Comparison of ENCODE assay signal across 1 cellular context in the genomic region with DNA sequence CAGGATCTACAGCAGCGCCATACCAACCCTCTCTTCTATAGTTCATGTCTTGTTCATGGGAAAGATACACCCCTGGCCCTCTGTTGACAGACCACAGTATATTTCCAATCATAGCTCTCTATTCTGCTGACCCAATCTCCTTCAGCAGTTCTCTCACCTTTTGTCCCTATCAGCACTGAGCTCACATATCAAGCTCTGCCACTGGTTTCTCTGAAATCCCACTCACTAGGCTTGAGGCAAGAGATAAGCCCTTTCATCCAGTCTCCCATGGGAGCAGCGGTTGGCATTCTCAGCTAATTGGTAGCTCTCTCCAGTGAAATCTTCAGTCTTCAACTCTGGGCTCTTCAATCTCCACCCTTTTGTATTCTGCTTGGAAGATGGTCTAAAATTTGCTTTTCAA.
TF ChIP-seq lines count a peak whose summit lies in the region.

No MANE protein-coding gene starts in this region.

TF ChIP-seq in H1, 55 proteins besides CTCF, POLR2A, EP300 and RAD21:
- TF ChIP-seq BACH1 (IDR thresholded peaks at IDR 0.05; ENCODE audit: low read length) (no peak), MAFK (IDR thresholded peaks at IDR 0.05; ENCODE audit: low read depth, low read length) (no peak), CHD2 (IDR thresholded peaks at IDR 0.05; ENCODE audit: low read length) (no peak), HDAC6 (IDR thresholded peaks at IDR 0.05; ENCODE audit: low read depth, low read length) (no peak), GTF2F1 (IDR thresholded peaks at IDR 0.05; ENCODE audit: borderline replicate concordance, low read depth, low read length) (no peak), ASH2L (IDR thresholded peaks at IDR 0.05; ENCODE audit: low read length) (no peak), BCL11A (IDR thresholded peaks at IDR 0.05; ENCODE audit: low read depth in 2 of 2, low read length in 2 of 2) (no peak), TAF7 (optimal IDR thresholded peaks at IDR 0.05; ENCODE audit: borderline replicate concordance, low read depth, low read length) (no peak), HDAC2 (IDR thresholded peaks at IDR 0.05; ENCODE audit: borderline replicate concordance in 1 of 2, low read depth in 2 of 2, low read length in 2 of 2) (no peak)
- TF ChIP-seq, protein P1, sequence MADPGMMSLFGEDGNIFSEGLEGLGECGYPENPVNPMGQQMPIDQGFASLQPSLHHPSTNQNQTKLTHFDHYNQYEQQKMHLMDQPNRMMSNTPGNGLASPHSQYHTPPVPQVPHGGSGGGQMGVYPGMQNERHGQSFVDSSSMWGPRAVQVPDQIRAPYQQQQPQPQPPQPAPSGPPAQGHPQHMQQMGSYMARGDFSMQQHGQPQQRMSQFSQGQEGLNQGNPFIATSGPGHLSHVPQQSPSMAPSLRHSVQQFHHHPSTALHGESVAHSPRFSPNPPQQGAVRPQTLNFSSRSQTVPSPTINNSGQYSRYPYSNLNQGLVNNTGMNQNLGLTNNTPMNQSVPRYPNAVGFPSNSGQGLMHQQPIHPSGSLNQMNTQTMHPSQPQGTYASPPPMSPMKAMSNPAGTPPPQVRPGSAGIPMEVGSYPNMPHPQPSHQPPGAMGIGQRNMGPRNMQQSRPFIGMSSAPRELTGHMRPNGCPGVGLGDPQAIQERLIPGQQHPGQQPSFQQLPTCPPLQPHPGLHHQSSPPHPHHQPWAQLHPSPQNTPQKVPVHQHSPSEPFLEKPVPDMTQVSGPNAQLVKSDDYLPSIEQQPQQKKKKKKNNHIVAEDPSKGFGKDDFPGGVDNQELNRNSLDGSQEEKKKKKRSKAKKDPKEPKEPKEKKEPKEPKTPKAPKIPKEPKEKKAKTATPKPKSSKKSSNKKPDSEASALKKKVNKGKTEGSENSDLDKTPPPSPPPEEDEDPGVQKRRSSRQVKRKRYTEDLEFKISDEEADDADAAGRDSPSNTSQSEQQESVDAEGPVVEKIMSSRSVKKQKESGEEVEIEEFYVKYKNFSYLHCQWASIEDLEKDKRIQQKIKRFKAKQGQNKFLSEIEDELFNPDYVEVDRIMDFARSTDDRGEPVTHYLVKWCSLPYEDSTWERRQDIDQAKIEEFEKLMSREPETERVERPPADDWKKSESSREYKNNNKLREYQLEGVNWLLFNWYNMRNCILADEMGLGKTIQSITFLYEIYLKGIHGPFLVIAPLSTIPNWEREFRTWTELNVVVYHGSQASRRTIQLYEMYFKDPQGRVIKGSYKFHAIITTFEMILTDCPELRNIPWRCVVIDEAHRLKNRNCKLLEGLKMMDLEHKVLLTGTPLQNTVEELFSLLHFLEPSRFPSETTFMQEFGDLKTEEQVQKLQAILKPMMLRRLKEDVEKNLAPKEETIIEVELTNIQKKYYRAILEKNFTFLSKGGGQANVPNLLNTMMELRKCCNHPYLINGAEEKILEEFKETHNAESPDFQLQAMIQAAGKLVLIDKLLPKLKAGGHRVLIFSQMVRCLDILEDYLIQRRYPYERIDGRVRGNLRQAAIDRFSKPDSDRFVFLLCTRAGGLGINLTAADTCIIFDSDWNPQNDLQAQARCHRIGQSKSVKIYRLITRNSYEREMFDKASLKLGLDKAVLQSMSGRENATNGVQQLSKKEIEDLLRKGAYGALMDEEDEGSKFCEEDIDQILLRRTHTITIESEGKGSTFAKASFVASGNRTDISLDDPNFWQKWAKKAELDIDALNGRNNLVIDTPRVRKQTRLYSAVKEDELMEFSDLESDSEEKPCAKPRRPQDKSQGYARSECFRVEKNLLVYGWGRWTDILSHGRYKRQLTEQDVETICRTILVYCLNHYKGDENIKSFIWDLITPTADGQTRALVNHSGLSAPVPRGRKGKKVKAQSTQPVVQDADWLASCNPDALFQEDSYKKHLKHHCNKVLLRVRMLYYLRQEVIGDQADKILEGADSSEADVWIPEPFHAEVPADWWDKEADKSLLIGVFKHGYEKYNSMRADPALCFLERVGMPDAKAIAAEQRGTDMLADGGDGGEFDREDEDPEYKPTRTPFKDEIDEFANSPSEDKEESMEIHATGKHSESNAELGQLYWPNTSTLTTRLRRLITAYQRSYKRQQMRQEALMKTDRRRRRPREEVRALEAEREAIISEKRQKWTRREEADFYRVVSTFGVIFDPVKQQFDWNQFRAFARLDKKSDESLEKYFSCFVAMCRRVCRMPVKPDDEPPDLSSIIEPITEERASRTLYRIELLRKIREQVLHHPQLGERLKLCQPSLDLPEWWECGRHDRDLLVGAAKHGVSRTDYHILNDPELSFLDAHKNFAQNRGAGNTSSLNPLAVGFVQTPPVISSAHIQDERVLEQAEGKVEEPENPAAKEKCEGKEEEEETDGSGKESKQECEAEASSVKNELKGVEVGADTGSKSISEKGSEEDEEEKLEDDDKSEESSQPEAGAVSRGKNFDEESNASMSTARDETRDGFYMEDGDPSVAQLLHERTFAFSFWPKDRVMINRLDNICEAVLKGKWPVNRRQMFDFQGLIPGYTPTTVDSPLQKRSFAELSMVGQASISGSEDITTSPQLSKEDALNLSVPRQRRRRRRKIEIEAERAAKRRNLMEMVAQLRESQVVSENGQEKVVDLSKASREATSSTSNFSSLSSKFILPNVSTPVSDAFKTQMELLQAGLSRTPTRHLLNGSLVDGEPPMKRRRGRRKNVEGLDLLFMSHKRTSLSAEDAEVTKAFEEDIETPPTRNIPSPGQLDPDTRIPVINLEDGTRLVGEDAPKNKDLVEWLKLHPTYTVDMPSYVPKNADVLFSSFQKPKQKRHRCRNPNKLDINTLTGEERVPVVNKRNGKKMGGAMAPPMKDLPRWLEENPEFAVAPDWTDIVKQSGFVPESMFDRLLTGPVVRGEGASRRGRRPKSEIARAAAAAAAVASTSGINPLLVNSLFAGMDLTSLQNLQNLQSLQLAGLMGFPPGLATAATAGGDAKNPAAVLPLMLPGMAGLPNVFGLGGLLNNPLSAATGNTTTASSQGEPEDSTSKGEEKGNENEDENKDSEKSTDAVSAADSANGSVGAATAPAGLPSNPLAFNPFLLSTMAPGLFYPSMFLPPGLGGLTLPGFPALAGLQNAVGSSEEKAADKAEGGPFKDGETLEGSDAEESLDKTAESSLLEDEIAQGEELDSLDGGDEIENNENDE (IDR thresholded peaks at IDR 0.05; ENCODE audit: insufficient replicate concordance, low read length), result no peak
- TF ChIP-seq, protein P2, sequence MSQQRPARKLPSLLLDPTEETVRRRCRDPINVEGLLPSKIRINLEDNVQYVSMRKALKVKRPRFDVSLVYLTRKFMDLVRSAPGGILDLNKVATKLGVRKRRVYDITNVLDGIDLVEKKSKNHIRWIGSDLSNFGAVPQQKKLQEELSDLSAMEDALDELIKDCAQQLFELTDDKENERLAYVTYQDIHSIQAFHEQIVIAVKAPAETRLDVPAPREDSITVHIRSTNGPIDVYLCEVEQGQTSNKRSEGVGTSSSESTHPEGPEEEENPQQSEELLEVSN (IDR thresholded peaks at IDR 0.05), result no peak
- TF ChIP-seq, protein P3, sequence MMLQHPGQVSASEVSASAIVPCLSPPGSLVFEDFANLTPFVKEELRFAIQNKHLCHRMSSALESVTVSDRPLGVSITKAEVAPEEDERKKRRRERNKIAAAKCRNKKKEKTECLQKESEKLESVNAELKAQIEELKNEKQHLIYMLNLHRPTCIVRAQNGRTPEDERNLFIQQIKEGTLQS (IDR thresholded peaks at IDR 0.05; ENCODE audit: insufficient read depth, low read depth, low read length), result no peak
